Comparison of ENCODE assay signal across 27 cellular contexts in genomic region chr1:204354579-204354978, GRCh38.
"Had no signal": no experiment of that assay in that cellular context is flagged by ENCODE, and none has a peak within 500 bp of the region (broad histone marks: within the 10 kb centered on the region; RNA-seq: fewer than 3 reads in every experiment).

No MANE protein-coding gene starts in this region.

- DNase-seq: effector CD8-positive, alpha-beta T cell; endodermal cell; foreskin keratinocyte; glutamatergic neuron; hypothalamus; immature natural killer cell; islet precursor cell; kidney glomerular epithelial cell; left colon; left ventricle myocardium inferior; mammary epithelial cell; mesendoderm; midbrain; naive thymus-derived CD4-positive, alpha-beta T cell; nephron progenitor cell; nucleus accumbens; stimulated activated CD4-positive, alpha-beta T cell treated with anti-CD3 and anti-CD28 coated beads, Interleukin-12 subunit alpha, Interleukin-12 subunit beta, amount 100 ng/mL, for 4 hours; stimulated activated CD4-positive, alpha-beta T cell treated with anti-CD3 and anti-CD28 coated beads, Interleukin-1b, Interleukin-23, amount 100 ng/mL, for 48 hours; stimulated activated CD4-positive, alpha-beta T cell treated with anti-CD3 and anti-CD28 coated beads, Interleukin-4, amount 100 ng/mL, for 1 hour; stimulated activated CD8-positive, alpha-beta memory T cell treated with anti-CD3 and anti-CD28 coated beads, Interleukin-4, amount 100 ng/mL, for 48 hours; stimulated activated naive CD4-positive, alpha-beta T cell; stimulated activated naive CD8-positive, alpha-beta T cell treated with anti-CD3 and anti-CD28 coated beads, Interleukin-15, amount 100 ng/mL, for 72 hours; thyroid gland; trophoblast cell had no signal

- ATAC-seq: esophagus mucosa; foreskin keratinocyte; left colon; naive thymus-derived CD4-positive, alpha-beta T cell; sciatic nerve; stimulated activated naive CD8-positive, alpha-beta T cell treated with anti-CD3 and anti-CD28 coated beads, Interleukin-15, amount 100 ng/mL, for 72 hours had no signal

- H3K4me3 Mint-ChIP-seq: dendritic cell treated with granulocyte-macrophage colony-stimulating factor and Interleukin-4, amounts not matched to agents 40 ng/mL and 50 ng/mL, for 4 days; endodermal cell; immature natural killer cell; naive thymus-derived CD4-positive, alpha-beta T cell; nephron progenitor cell; stimulated activated naive CD8-positive, alpha-beta T cell treated with anti-CD3 and anti-CD28 coated beads, Interleukin-15, amount 100 ng/mL, for 72 hours had no signal

- H3K9me3 Mint-ChIP-seq: dendritic cell treated with granulocyte-macrophage colony-stimulating factor and Interleukin-4, amounts not matched to agents 40 ng/mL and 50 ng/mL, for 4 days; endodermal cell; immature natural killer cell; naive thymus-derived CD4-positive, alpha-beta T cell; nephron progenitor cell; stimulated activated naive CD8-positive, alpha-beta T cell treated with anti-CD3 and anti-CD28 coated beads, Interleukin-15, amount 100 ng/mL, for 72 hours had no signal

- H3K36me3 Mint-ChIP-seq: immature natural killer cell; naive thymus-derived CD4-positive, alpha-beta T cell had no signal

- H3K27ac Mint-ChIP-seq: dendritic cell treated with granulocyte-macrophage colony-stimulating factor and Interleukin-4, amounts not matched to agents 40 ng/mL and 50 ng/mL, for 4 days; endodermal cell; immature natural killer cell; nephron progenitor cell; stimulated activated naive CD8-positive, alpha-beta T cell treated with anti-CD3 and anti-CD28 coated beads, Interleukin-15, amount 100 ng/mL, for 72 hours had no signal
